26 cellular contexts compared by ENCODE assay signal in the genomic region with DNA sequence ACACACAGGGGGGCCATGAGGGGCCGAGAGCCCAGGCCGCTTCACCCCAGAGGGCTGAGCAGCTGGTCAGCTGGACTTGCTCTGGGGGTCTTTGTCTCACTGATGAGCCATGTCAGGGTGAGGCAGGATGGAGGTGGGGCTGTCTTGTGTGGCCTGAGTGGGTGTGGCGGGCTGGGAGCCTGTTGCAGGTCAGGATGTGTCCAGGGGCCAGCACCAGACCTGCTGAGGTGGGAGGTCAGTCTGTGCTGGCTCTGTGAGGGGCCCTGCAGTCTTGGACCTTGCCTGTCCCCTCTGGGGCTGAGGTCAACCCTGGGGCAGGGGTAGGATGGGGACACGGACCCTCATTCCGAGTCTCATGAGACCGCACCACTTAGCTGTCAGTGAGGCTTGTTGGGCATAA. TPM values are rescaled to one million over a fixed set of nuclear protein-coding genes. Genes with fewer than 3 reads are reported as not detected.
DNase-seq lines count a peak whose midpoint lies in the region; ATAC-seq and TF ChIP-seq lines count a peak whose summit lies in the region.
"Had no signal": no experiment of that assay in that cellular context is flagged by ENCODE, and none has a peak within 500 bp of the region (broad histone marks: within the 10 kb centered on the region; RNA-seq: fewer than 3 reads in every experiment).

No MANE protein-coding gene starts in this region.

- H3F3A ChIP-seq in Loucy (ENCODE audit: low read depth) = no peaks in the 10 kb centered on the region

- ATAC-seq in T-cell (replicated peaks in 1 of 4) (no peak), HG03045 (IDR thresholded peaks at IDR 0.05; ENCODE audit: unreplicated experiment) (no peak)

- peak overlapping the region; percentile 96 for H3K4me2 ChIP-seq in Loucy (ENCODE audit: low read depth, low read length, poor library complexity, severe bottlenecking)
- H3K4me2 ChIP-seq: SK-N-SH had no signal

- DNase-seq in neural crest cell (ENCODE audit: low read depth, low spot score) = no peak
- DNase-seq in type B pancreatic cell (ENCODE audit: extremely low spot score, unreplicated experiment) = no peak
- no peak for DNase-seq in T-cell
- DNase-seq in NCI-H1105 treated with DMSO at 0.1 percent for 48 hours (lab: John Stamatoyannopoulos, UW) = no peak
- DNase-seq in SW480 (ENCODE audit: low spot score) = no peak
- DNase-seq: activated CD4-positive, alpha-beta T cell treated with anti-CD3 and anti-CD28 coated beads, Interleukin-2, amount 50 U/mL, for 1 hour; activated CD8-positive, alpha-beta memory T cell treated with anti-CD3 and anti-CD28 coated beads, Interleukin-2, amount 10 ng/mL, durations not matched to agents 7 days and 5 days; activated naive CD4-positive, alpha-beta T cell treated with anti-CD3 and anti-CD28 coated beads, Interleukin-2, amount 10 ng/mL, durations not matched to agents 7 days and 5 days; amygdala; cortex of kidney; islet precursor cell; Kasumi-1; mammary epithelial cell; NCI-H187; NCI-H2171 treated with DMSO at 0.1 percent for 48 hours; NCI-H524 treated with DMSO at 0.1 percent for 48 hours; occipital lobe; SK-N-SH; stimulated activated CD4-positive, alpha-beta T cell treated with anti-CD3 and anti-CD28 coated beads, Interleukin-1b, Interleukin-23, amount 100 ng/mL, for 48 hours; WERI-Rb-1 had no signal

- POLR2A ChIA-PET in T-cell (lab: Charles Lee) = interaction anchor here in 1 of 2 donors (0.5 kb wide), 1 partner anchor 982 kb away, joined by 4 read pairs; no protein-coding TSS in a partner anchor

- H3K36me3 Mint-ChIP-seq in neural crest cell (ENCODE audit: low read depth) (no peaks in the 10 kb centered on the region), type B pancreatic cell (no peaks in the 10 kb centered on the region), T-cell (no peaks in the 10 kb centered on the region)
- H3K36me3 Mint-ChIP-seq: activated CD8-positive, alpha-beta memory T cell treated with anti-CD3 and anti-CD28 coated beads, Interleukin-2, amount 10 ng/mL, durations not matched to agents 7 days and 5 days; activated naive CD4-positive, alpha-beta T cell treated with anti-CD3 and anti-CD28 coated beads, Interleukin-2, amount 10 ng/mL, durations not matched to agents 7 days and 5 days had no signal

- peaks cover 30% of the 10 kb centered on the region for H3K4me1 Mint-ChIP-seq in neural crest cell
- peaks cover 15% of the 10 kb centered on the region for H3K4me1 Mint-ChIP-seq in type B pancreatic cell (ENCODE audit: unreplicated experiment)
- H3K4me1 Mint-ChIP-seq in T-cell = peaks cover 23 to 39% (median 29%) of the 10 kb centered on the region in 3 donors

- no peaks in the 10 kb centered on the region for H3K36me3 ChIP-seq in Loucy (ENCODE audit: insufficient read depth, low read length)
- no peaks in the 10 kb centered on the region for H3K36me3 ChIP-seq in duodenal mucosa (ENCODE audit: control insufficient read depth in 1 of 2, insufficient read depth in 2 of 2, low read length in 2 of 2)
- H3K36me3 ChIP-seq: thoracic aorta, WERI-Rb-1 had no signal

- H3K9me3 ChIP-seq in Loucy (ENCODE audit: insufficient read depth, low read depth, low read length) (no peaks in the 10 kb centered on the region), duodenal mucosa (ENCODE audit: control insufficient read depth in 1 of 2, low read length in 2 of 2) (no peaks in the 10 kb centered on the region)
- H3K9me3 ChIP-seq: SK-N-SH, thoracic aorta had no signal

- H3K27me3 ChIP-seq in Loucy (ENCODE audit: insufficient read depth, low read length, poor library complexity, severe bottlenecking) = no peaks in the 10 kb centered on the region
- H3K27me3 ChIP-seq in duodenal mucosa (ENCODE audit: control insufficient read depth in 1 of 2, insufficient read depth in 2 of 2, low read length in 2 of 2) = no peaks in the 10 kb centered on the region

- H3K9me2 ChIP-seq in Loucy (replicated peaks; ENCODE audit: low read depth, low read length) = no peaks in the 10 kb centered on the region
- H3K9me2 ChIP-seq: SK-N-SH had no signal

- H4K20me1 ChIP-seq in Loucy (ENCODE audit: insufficient read depth, low read length, poor library complexity, severe bottlenecking) = peaks cover 24% of the 10 kb centered on the region

- no peak overlapping the region for H2AFZ ChIP-seq in Loucy (ENCODE audit: low read length)

- TF ChIP-seq CTCF in Loucy (conservative IDR thresholded peaks at IDR 0.05; ENCODE audit: low read length) (no peak), neural crest cell (conservative IDR thresholded peaks at IDR 0.05) (no peak), type B pancreatic cell (conservative IDR thresholded peaks at IDR 0.05) (no peak)

- H3K4me1 ChIP-seq in Loucy (ENCODE audit: insufficient read depth, low read length, poor library complexity, severe bottlenecking) (peaks cover 83% of the 10 kb centered on the region), duodenal mucosa (ENCODE audit: control insufficient read depth in 1 of 2, insufficient read depth in 2 of 2, low read length in 2 of 2) (peaks cover 73 to 86% of the 10 kb centered on the region in 2 donors)

- no peak overlapping the region for H3K4me3 Mint-ChIP-seq in neural crest cell
- H3K4me3 Mint-ChIP-seq in type B pancreatic cell = no peak overlapping the region
- H3K4me3 Mint-ChIP-seq in T-cell = no peak overlapping the region
- H3K4me3 Mint-ChIP-seq: activated CD8-positive, alpha-beta memory T cell treated with anti-CD3 and anti-CD28 coated beads, Interleukin-2, amount 10 ng/mL, durations not matched to agents 7 days and 5 days; activated T-helper 1 cell treated with anti-CD3 and anti-CD28 coated beads, Interleukin-12 subunit alpha, Interleukin-12 subunit beta, Interleukin-2, Interleukin-4 antibody, amounts not matched to agents 30 ng/mL and 10 ng/mL and 1 ng/mL, durations not matched to agents 14 hours and 24 hours and 36 hours had no signal

- CTCF ChIA-PET in T-cell (lab: Charles Lee) = interaction anchor here (0.6 to 1.1 kb wide), 2 partner anchors 63 to 194 kb away, joined by 4 to 8 read pairs; no protein-coding TSS in a partner anchor

- H3K27ac Mint-ChIP-seq in neural crest cell (ENCODE audit: unreplicated experiment) = peak overlapping the region; percentile 62
- H3K27ac Mint-ChIP-seq in type B pancreatic cell = peak overlapping the region; percentile 58
- H3K27ac Mint-ChIP-seq in T-cell = no peak overlapping the region
- H3K27ac Mint-ChIP-seq: activated CD8-positive, alpha-beta memory T cell treated with anti-CD3 and anti-CD28 coated beads, Interleukin-2, amount 10 ng/mL, durations not matched to agents 7 days and 5 days; activated naive CD4-positive, alpha-beta T cell treated with anti-CD3 and anti-CD28 coated beads, Interleukin-2, amount 10 ng/mL, durations not matched to agents 7 days and 5 days; activated T-helper 1 cell treated with anti-CD3 and anti-CD28 coated beads, Interleukin-12 subunit alpha, Interleukin-12 subunit beta, Interleukin-2, Interleukin-4 antibody, amounts not matched to agents 30 ng/mL and 10 ng/mL and 1 ng/mL, durations not matched to agents 14 hours and 24 hours and 36 hours had no signal

- H3K27me3 Mint-ChIP-seq in neural crest cell (ENCODE audit: low read depth) = no peaks in the 10 kb centered on the region
- H3K27me3 Mint-ChIP-seq in type B pancreatic cell = no peaks in the 10 kb centered on the region
- no peaks in the 10 kb centered on the region for H3K27me3 Mint-ChIP-seq in T-cell

- peaks cover 93% of the 10 kb centered on the region for H3K79me2 ChIP-seq in Loucy (ENCODE audit: insufficient read depth, low read length)

- H3K9ac ChIP-seq in Loucy (ENCODE audit: low read depth, low read length, poor library complexity, severe bottlenecking) (peak overlapping the region; percentile 84), duodenal mucosa (ENCODE audit: low read depth in 1 of 2, low read length in 2 of 2) (peak overlapping the region; percentile 54)
- H3K9ac ChIP-seq: SK-N-SH had no signal

- H3K9me3 Mint-ChIP-seq in neural crest cell (no peaks in the 10 kb centered on the region), type B pancreatic cell (no peaks in the 10 kb centered on the region), T-cell (no peaks in the 10 kb centered on the region)
- H3K9me3 Mint-ChIP-seq: activated naive CD4-positive, alpha-beta T cell treated with anti-CD3 and anti-CD28 coated beads, Interleukin-2, amount 10 ng/mL, durations not matched to agents 7 days and 5 days; activated T-helper 1 cell treated with anti-CD3 and anti-CD28 coated beads, Interleukin-12 subunit alpha, Interleukin-12 subunit beta, Interleukin-2, Interleukin-4 antibody, amounts not matched to agents 30 ng/mL and 10 ng/mL and 1 ng/mL, durations not matched to agents 14 hours and 24 hours and 36 hours had no signal

- peak overlapping the region; percentile 51 for H3K27ac ChIP-seq in duodenal mucosa (ENCODE audit: low read depth, low read length)
- H3K27ac ChIP-seq: thoracic aorta, WERI-Rb-1 had no signal

- H3K4me3 ChIP-seq in Loucy (ENCODE audit: low read length, poor library complexity, severe bottlenecking) (peak overlapping the region; percentile 81), duodenal mucosa (ENCODE audit: low read depth in 1 of 2, low read length in 2 of 2) (peak overlapping the region in 1 of 2 donors; percentile 51)
- H3K4me3 ChIP-seq: skin epidermis, thoracic aorta had no signal

RNA-seq across cellular contexts. Expression of gene RXRA, which starts 56.9 kb away (rescaled TPM):
- total RNA-seq in neural crest cell (40.0 and 41.2 TPM in 2 replicates), type B pancreatic cell (ENCODE audit: low replicate concordance) (66.9 and 127 TPM in 2 replicates), T-cell (10 to 100 TPM in 4 of 5 donors, 1 to 10 TPM in 1; 5.6 to 17.7 (median 14.5) TPM)

Comparison
In these comparisons a context has a peak if more than half of its experiments do, and no peak if none do; other contexts are left out.
1. H3K27ac Mint-ChIP-seq: peak in neural crest cell (single experiment) and type B pancreatic cell (single experiment); none in T-cell (0 of 2).